In genomic region chr19:42693760-42694350, GRCh38 we compare ENCODE assay signal across 8 cellular contexts. TPM values are rescaled to one million over a fixed set of nuclear protein-coding genes. Genes with fewer than 3 reads are reported as not detected.
DNase-seq lines count a peak whose midpoint lies in the region; ATAC-seq and TF ChIP-seq lines count a peak whose summit lies in the region.

No MANE protein-coding gene starts in this region.

- H3K27me3 Mint-ChIP-seq in natural killer cell treated with Interleukin-12 subunit alpha and Interleukin-12 subunit beta and Interleukin-15 and Interleukin-18, amount 100 ng/mL, for 72 hours: peaks cover 28 to 47% of the 10 kb centered on the region in 2 donors

- H3K36me3 ChIP-seq in left ventricle myocardium inferior: no peaks in the 10 kb centered on the region

- H3K4me1 Mint-ChIP-seq in natural killer cell treated with Interleukin-12 subunit alpha and Interleukin-12 subunit beta and Interleukin-15 and Interleukin-18, amount 100 ng/mL, for 72 hours (ENCODE audit: low read depth in 2 of 2): no peaks in the 10 kb centered on the region

- no peak overlapping the region for H3K4me3 ChIP-seq in left ventricle myocardium inferior

- no peak overlapping the region for H3K4me3 Mint-ChIP-seq in natural killer cell treated with Interleukin-12 subunit alpha and Interleukin-12 subunit beta and Interleukin-15 and Interleukin-18, amount 100 ng/mL, for 72 hours

- H3K9me3 Mint-ChIP-seq in natural killer cell treated with Interleukin-12 subunit alpha and Interleukin-12 subunit beta and Interleukin-15 and Interleukin-18, amount 100 ng/mL, for 72 hours: no peaks in the 10 kb centered on the region

- no peaks in the 10 kb centered on the region for H3K9me3 ChIP-seq in left ventricle myocardium inferior (replicated peaks)

- DNase-seq in left ventricle myocardium inferior (no peak), left ventricle myocardium superior (no peak), NCI-H226 (peak; percentile 25), dermis microvascular lymphatic vessel endothelial cell (ENCODE audit: low read depth in 2 of 2) (peak; percentile 48 to 70), NOMO-1 treated with DMSO at 0.1 percent for 48 hours (lab: John Stamatoyannopoulos, UW; ENCODE audit: unreplicated experiment) (no peak)
- no peak for DNase-seq in activated CD8-positive, alpha-beta memory T cell treated with anti-CD3 and anti-CD28 coated beads, Interleukin-2, amount 50 U/mL, for 4 hours
- DNase-seq in natural killer cell treated with Interleukin-12 subunit alpha and Interleukin-12 subunit beta and Interleukin-15 and Interleukin-18, amount 100 ng/mL, for 72 hours (ENCODE audit: low spot score): no peak

- TF ChIP-seq CTCF in left ventricle myocardium inferior (IDR thresholded peaks at IDR 0.05; ENCODE audit: borderline replicate concordance): peak; percentile 38

- peaks cover 49% of the 10 kb centered on the region for H3K27me3 ChIP-seq in left ventricle myocardium inferior (ENCODE audit: low read depth)

- H3K27ac Mint-ChIP-seq in natural killer cell treated with Interleukin-12 subunit alpha and Interleukin-12 subunit beta and Interleukin-15 and Interleukin-18, amount 100 ng/mL, for 72 hours: no peak overlapping the region

- no peaks in the 10 kb centered on the region for H3K36me3 Mint-ChIP-seq in natural killer cell treated with Interleukin-12 subunit alpha and Interleukin-12 subunit beta and Interleukin-15 and Interleukin-18, amount 100 ng/mL, for 72 hours

- H3K27ac ChIP-seq in left ventricle myocardium inferior (replicated peaks): no peak overlapping the region

- intact Hi-C loops in left ventricle myocardium inferior (cut with micrococcal nuclease): no loop called here
- intact Hi-C loops in left ventricle myocardium superior (cut with micrococcal nuclease): no loop called here

- H3K4me1 ChIP-seq in left ventricle myocardium inferior: no peaks in the 10 kb centered on the region

- ATAC-seq in left ventricle myocardium superior (no peak), GM19023 (IDR thresholded peaks at IDR 0.05; ENCODE audit: unreplicated experiment) (no peak)
- no peak for ATAC-seq in natural killer cell treated with Interleukin-12 subunit alpha and Interleukin-12 subunit beta and Interleukin-15 and Interleukin-18, amount 100 ng/mL, for 72 hours

RNA-seq across cellular contexts. Expression of gene PSG3, which starts 46.4 kb away (rescaled TPM):
- total RNA-seq in left ventricle myocardium inferior (not detected), left ventricle myocardium superior (not detected), dermis microvascular lymphatic vessel endothelial cell (under 0.01 and 0.13 TPM in 2 replicates)
- not detected for total RNA-seq in natural killer cell treated with Interleukin-12 subunit alpha and Interleukin-12 subunit beta and Interleukin-15 and Interleukin-18, amount 100 ng/mL, for 72 hours

Comparison
In these comparisons a context has a peak if more than half of its experiments do, and no peak if none do; other contexts are left out.
1. DNase-seq: peak in NCI-H226 (single experiment) and dermis microvascular lymphatic vessel endothelial cell (2 of 2); none in left ventricle myocardium inferior (single experiment), left ventricle myocardium superior (single experiment), NOMO-1 treated with DMSO at 0.1 percent for 48 hours (single experiment), activated CD8-positive, alpha-beta memory T cell treated with anti-CD3 and anti-CD28 coated beads, Interleukin-2, amount 50 U/mL, for 4 hours (single experiment) and natural killer cell treated with Interleukin-12 subunit alpha and Interleukin-12 subunit beta and Interleukin-15 and Interleukin-18, amount 100 ng/mL, for 72 hours (single experiment).